ENCODE assay signal across 10 cellular contexts in the genomic region with DNA sequence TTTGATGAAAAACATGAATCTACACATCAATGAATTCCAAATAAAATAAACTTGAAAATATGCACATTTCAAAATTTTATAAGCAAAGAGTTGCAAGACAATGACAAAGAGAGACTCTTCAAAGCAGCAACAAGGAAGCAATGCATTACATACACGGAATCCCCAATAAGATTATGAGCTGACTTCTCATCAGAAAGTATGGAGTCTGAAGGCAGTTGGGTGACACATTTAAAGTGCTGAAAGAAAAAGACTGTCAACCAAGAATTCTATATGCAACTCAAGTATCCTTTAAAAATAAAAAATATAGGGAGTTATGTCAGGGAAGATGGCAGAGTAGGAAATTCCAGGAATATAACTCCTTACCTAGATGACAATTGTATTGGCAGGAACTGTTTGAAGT. TPM values are rescaled to one million over a fixed set of nuclear protein-coding genes. Genes with fewer than 3 reads are reported as not detected.
"Had no signal": no experiment of that assay in that cellular context is flagged by ENCODE, and none has a peak within 500 bp of the region (broad histone marks: within the 10 kb centered on the region; RNA-seq: fewer than 3 reads in every experiment).

No MANE protein-coding gene starts in this region.

- H3K4me3 ChIP-seq: GM23248, GM23338, HAP-1 had no signal

- H3K27ac ChIP-seq: GM23248 had no signal

- H3K4me3 Mint-ChIP-seq: GM23338, H9, HFFc6 had no signal

- ATAC-seq: GM23338, HCT116 had no signal

- H3K36me3 ChIP-seq: HAP-1 had no signal

- DNase-seq: GM23248, GOT3, H7, H9, HCEC 1CT, HFFc6 had no signal

- H3K27ac Mint-ChIP-seq: GM23338, H9, HFFc6 had no signal

- H3K4me1 ChIP-seq: HAP-1 had no signal

RNA-seq across cellular contexts. Expression of gene PRSS50, which starts 46.5 kb away (rescaled TPM):
- total RNA-seq: GM23248, H4, HFFc6 had no signal
